10 cellular contexts compared by ENCODE assay signal in the genomic region with DNA sequence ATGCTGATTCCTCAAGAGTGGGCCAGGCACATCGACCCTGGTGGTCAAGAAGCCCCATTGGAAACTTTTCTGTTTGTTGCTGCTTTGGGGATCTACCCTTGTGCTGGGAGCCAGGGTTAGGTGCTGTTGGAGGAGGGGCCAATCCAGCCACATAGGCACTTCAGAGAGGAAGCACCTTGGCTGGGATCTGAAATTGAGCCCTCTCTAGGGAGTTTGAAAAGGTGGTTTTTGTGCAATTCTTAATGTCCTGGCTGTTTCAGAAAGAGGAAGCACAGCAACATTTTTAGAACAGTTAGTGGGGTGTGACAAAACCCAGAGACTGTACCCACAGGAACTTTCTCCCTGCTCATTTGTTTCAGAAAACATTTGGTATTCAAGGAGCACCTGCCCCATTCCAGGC. TPM values are rescaled to one million over a fixed set of nuclear protein-coding genes. Genes with fewer than 3 reads are reported as not detected.
A peak's percentile ranks its signal among the peaks of the same experiment; 100 is the strongest.
DNase-seq lines count a peak whose midpoint lies in the region; ATAC-seq lines count a peak whose summit lies in the region.
"Had no signal": no experiment of that assay in that cellular context is flagged by ENCODE, and none has a peak within 500 bp of the region (broad histone marks: within the 10 kb centered on the region; RNA-seq: fewer than 3 reads in every experiment).

No MANE protein-coding gene starts in this region.

- DNase-seq in UCSD-AML1 (lab: John Stamatoyannopoulos, UW; ENCODE audit: unreplicated experiment) (peak; percentile 39), KG1 (lab: John Stamatoyannopoulos, UW) (no peak), mesenteric fat pad (ENCODE audit: low spot score) (no peak), T1000 (lab: John Stamatoyannopoulos, UW) (no peak)
- DNase-seq in stimulated activated CD8-positive, alpha-beta memory T cell treated with anti-CD3 and anti-CD28 coated beads, Interleukin-4, amount 100 ng/mL, for 48 hours, result no peak
- DNase-seq: activated CD8-positive, alpha-beta memory T cell treated with anti-CD3 and anti-CD28 coated beads, Interleukin-2, amount 50 U/mL, for 48 hours; kidney had no signal

- ATAC-seq in GM18511 (IDR thresholded peaks at IDR 0.05; ENCODE audit: unreplicated experiment) (peak; percentile 90), GM21528 (IDR thresholded peaks at IDR 0.05; ENCODE audit: low FRiP score, unreplicated experiment) (peak; percentile 88), HG03342 (IDR thresholded peaks at IDR 0.05; ENCODE audit: unreplicated experiment) (peak; percentile 92)

RNA-seq across cellular contexts. Expression of gene BEND5, which starts 17.2 kb away (rescaled TPM):
- 1.5 TPM for total RNA-seq in mesenteric fat pad
